In the genomic region with DNA sequence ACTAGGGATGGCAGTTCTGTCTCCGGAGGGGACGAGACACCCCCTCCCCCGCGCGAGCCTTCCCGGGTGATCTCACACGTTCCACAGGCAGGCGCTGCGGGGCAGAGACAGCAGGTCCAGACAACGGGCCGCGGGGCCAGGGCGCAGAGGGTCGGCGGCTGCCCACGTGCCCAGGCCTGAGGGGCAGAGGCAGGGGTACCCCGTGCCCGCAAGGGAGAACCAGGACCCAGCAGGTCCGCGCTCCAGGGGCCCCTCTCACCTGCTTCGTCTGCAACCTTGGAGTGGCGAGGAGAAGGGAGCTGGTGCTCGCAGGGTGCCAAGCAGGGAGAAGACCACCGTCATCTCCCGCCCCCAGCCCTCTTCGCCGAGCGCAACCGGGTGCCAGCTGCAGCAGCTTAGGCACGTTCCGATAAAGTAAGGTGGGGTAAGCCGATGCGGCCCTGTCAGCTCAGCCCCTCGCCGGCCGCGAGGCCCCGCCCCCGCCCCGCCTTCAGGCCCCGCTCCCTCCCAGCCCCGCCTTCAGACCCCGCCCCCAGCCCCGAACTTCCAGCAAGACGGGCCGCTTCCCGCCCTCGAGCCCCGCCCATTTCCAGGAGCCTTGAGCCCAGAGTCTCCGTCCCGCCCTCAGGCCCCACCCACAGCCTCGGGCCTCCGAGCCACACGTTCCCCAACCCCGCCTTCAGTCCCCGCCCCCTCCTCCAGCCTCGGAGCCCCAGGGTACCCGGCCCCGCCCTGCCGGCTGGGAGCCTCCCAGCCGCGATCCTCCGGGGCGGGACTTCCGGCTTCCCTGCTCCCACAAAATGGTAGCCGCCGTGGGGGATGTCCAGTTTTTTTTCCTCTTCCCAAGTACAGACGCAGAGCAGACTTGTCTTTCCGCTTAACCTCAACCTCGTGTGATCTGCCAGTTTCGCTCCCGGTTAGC, we compare ENCODE assay signal across 8 cellular contexts. TPM values are rescaled to one million over a fixed set of nuclear protein-coding genes. Genes with fewer than 3 reads are reported as not detected.
DNase-seq lines count a peak whose midpoint lies in the region; ATAC-seq, FAIRE-seq and TF ChIP-seq lines count a peak whose summit lies in the region.

A gene with protein sequence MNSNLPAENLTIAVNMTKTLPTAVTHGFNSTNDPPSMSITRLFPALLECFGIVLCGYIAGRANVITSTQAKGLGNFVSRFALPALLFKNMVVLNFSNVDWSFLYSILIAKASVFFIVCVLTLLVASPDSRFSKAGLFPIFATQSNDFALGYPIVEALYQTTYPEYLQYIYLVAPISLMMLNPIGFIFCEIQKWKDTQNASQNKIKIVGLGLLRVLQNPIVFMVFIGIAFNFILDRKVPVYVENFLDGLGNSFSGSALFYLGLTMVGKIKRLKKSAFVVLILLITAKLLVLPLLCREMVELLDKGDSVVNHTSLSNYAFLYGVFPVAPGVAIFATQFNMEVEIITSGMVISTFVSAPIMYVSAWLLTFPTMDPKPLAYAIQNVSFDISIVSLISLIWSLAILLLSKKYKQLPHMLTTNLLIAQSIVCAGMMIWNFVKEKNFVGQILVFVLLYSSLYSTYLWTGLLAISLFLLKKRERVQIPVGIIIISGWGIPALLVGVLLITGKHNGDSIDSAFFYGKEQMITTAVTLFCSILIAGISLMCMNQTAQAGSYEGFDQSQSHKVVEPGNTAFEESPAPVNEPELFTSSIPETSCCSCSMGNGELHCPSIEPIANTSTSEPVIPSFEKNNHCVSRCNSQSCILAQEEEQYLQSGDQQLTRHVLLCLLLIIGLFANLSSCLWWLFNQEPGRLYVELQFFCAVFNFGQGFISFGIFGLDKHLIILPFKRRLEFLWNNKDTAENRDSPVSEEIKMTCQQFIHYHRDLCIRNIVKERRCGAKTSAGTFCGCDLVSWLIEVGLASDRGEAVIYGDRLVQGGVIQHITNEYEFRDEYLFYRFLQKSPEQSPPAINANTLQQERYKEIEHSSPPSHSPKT (minus strand): TSS at position 416 of the 922 bp plus-strand sequence. CDS start 5,073 bp downstream, outside the sequence.

- peaks cover 0 to 3% of the 10 kb centered on the region in 2 experiments for H3K36me3 ChIP-seq in keratinocyte (ENCODE audit: control insufficient read depth in 2 of 2, extremely low read depth in 1 of 2, insufficient read depth in 2 of 2, low read length in 2 of 2)

- dilution Hi-C loops in keratinocyte (cut with MboI; ENCODE audit: extremely low pct_ligation_motif_present, low sequenced_read_pairs), result loop anchor here (5.0 kb wide), 1 partner anchor 35 kb away; no protein-coding TSS in a partner anchor

- no peaks in the 10 kb centered on the region for H3K27me3 ChIP-seq in keratinocyte (ENCODE audit: control insufficient read depth, extremely low read depth, insufficient read depth, low read length)

- no peak for FAIRE-seq in keratinocyte (lab: Jason Lieb, UNC)

- TF ChIP-seq CTCF in AG10803 (conservative IDR thresholded peaks at IDR 0.05; ENCODE audit: low read length) (0 out of 2 replicates have a peak, but pooled peaks have one; percentile 2), keratinocyte (optimal IDR thresholded peaks at IDR 0.05 in 1 of 3, IDR thresholded peaks at IDR 0.05 in 1 of 3, conservative IDR thresholded peaks at IDR 0.05 in 1 of 3; ENCODE audit: extremely low read depth in 1 of 3, insufficient read depth in 2 of 3, low read length in 3 of 3) (peak in 2 of 3 experiments; percentile 17 to 29)

- peaks cover 15% of the 10 kb centered on the region for H3K4me1 ChIP-seq in keratinocyte (ENCODE audit: control insufficient read depth, extremely low read depth, insufficient read depth, low read length)

- no peaks in the 10 kb centered on the region for H3K9me3 ChIP-seq in keratinocyte (ENCODE audit: control insufficient read depth, low read depth, low read length)

- H3K27ac ChIP-seq in keratinocyte (ENCODE audit: control insufficient read depth, insufficient read depth, low read length), result peak within 1 kb of the TSS; percentile 87

- H2AFZ ChIP-seq in keratinocyte (ENCODE audit: control insufficient read depth, low read length), result peak within 1 kb of the TSS; percentile 99

- H3K4me3 ChIP-seq in AG10803 (ENCODE audit: low read length) (peak within 1 kb of the TSS; percentile 94), keratinocyte (ENCODE audit: control insufficient read depth in 2 of 3, extremely low read depth in 1 of 3, insufficient read depth in 2 of 3, low read depth in 1 of 3, low read length in 3 of 3) (peak within 1 kb of the TSS; percentile 82 to 91 (median 90))

- no peaks in the 10 kb centered on the region for H4K20me1 ChIP-seq in keratinocyte (ENCODE audit: control insufficient read depth, extremely low read depth, insufficient read depth, low read length)

- H3K79me2 ChIP-seq in keratinocyte (ENCODE audit: control insufficient read depth, insufficient read depth, low read length), result peaks cover 3% of the 10 kb centered on the region

- DNase-seq in AG10803 (ENCODE audit: low read depth) (peak; percentile 98), NCI-H446 (lab: John Stamatoyannopoulos, UW) (peak; percentile 97 to 99), cerebellar cortex (ENCODE audit: low spot score) (peak; percentile 99), keratinocyte (ENCODE audit: low read depth, low spot score) (peak; percentile 81)
- DNase-seq in activated CD4-positive, CD25-positive, alpha-beta regulatory T cell treated with anti-CD3 and anti-CD28 coated beads, Interleukin-2, amount 50 U/mL, for 16 hours (ENCODE audit: low read depth, low spot score), result peak; percentile 88
- DNase-seq in stimulated activated CD4-positive, alpha-beta T cell treated with anti-CD3 and anti-CD28 coated beads, Interleukin-12 subunit alpha, Interleukin-12 subunit beta, amount 100 ng/mL, for 48 hours (ENCODE audit: low read depth in 2 of 3, low spot score in 1 of 3), result peak; percentile 98 to 100 (median 99)

- ATAC-seq in GM19025 (IDR thresholded peaks at IDR 0.05; ENCODE audit: low read depth, unreplicated experiment), result peak; percentile 91
- peak; percentile 94 for ATAC-seq in HG03280 (IDR thresholded peaks at IDR 0.05; ENCODE audit: unreplicated experiment)

- no peaks in the 10 kb centered on the region for H3K9me1 ChIP-seq in keratinocyte (ENCODE audit: control insufficient read depth, extremely low read depth, insufficient read depth, low read length)

- H3K9ac ChIP-seq in keratinocyte (ENCODE audit: control insufficient read depth, extremely low read depth, insufficient read depth, low read length), result peak within 1 kb of the TSS; percentile 82

- H3K4me2 ChIP-seq in keratinocyte (ENCODE audit: control insufficient read depth, extremely low read depth, insufficient read depth, low read depth, low read length), result peak within 1 kb of the TSS; percentile 97

RNA-seq across cellular contexts. Expression of the gene that starts here (rescaled TPM):
- polyA plus RNA-seq in keratinocyte, result 9.7 to 22.0 TPM (median 15.7 TPM) in 3 replicates
- polyA plus RNA-seq in keratinocyte (2011; ENCODE audit: low read depth), result 4.2 TPM
- 3.7 and 7.0 TPM in 2 replicates for polyA plus RNA-seq in keratinocyte (2011; cell fraction: cytosol; rRNA removed)
- polyA plus RNA-seq in keratinocyte (2011; cell fraction: nucleus; rRNA removed), result 26.6 and 26.9 TPM in 2 replicates
- polyA plus RNA-seq in keratinocyte (2012; ENCODE audit: low replicate concordance), result 2.8 and 6.6 TPM in 2 replicates
- 16.0 to 26.5 TPM (median 23.1 TPM) in 3 replicates for polyA minus RNA-seq in keratinocyte
- 21.7 TPM for polyA minus RNA-seq in keratinocyte (2011; cell fraction: cytosol; rRNA and poly(A)+ RNA removed)
- polyA minus RNA-seq in keratinocyte (2011; cell fraction: nucleus; rRNA and poly(A)+ RNA removed), result 21.0 and 44.7 TPM in 2 replicates

Comparison
In these comparisons a context has a peak if more than half of its experiments do, and no peak if none do; other contexts are left out.
1. Peak in every context shown above with its lines: DNase-seq, ATAC-seq, H3K4me3 ChIP-seq and H3K27ac ChIP-seq.